ENCODE assay signal across 1 cellular context in the genomic region with DNA sequence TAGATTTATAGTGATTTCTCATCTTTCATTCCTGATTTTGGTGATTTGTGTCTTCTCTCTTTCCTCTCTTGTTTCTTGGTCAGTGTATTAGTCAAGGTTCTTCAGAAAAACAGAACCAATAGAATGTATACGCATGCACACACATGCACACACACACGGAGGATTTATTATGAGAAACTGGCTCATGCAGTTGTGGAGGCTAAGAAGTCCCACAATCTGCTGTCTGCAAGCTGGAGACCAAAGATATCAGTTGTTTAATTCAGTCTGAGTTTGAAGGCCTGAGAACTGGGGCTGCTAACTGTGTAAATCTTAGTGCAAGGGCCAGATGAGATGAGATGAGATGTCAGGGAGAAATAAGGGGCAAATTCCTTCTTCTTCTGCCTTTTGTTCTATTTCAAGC.
TF ChIP-seq lines count a peak whose summit lies in the region.

No MANE protein-coding gene starts in this region.

TF ChIP-seq in K562, 482 proteins besides CTCF, POLR2A, EP300 and RAD21:
- TF ChIP-seq GTF3C2 (IDR thresholded peaks at IDR 0.05; ENCODE audit: borderline replicate concordance, extremely low read depth, insufficient read length) (no peak), USF1 (CRISPR knock-in tag; IDR thresholded peaks at IDR 0.05) (no peak), SRSF7 (optimal IDR thresholded peaks at IDR 0.05; ENCODE audit: low read depth, low read length) (no peak), DPF2 (IDR thresholded peaks at IDR 0.05) (0 out of 2 replicates have a peak, but pooled peaks have one; percentile 56), MTA1 (IDR thresholded peaks at IDR 0.05; ENCODE audit: borderline replicate concordance) (no peak), RBM25 (IDR thresholded peaks at IDR 0.05; ENCODE audit: low read depth, low read length, severe bottlenecking) (no peak), BCL6 (CRISPR knock-in tag; IDR thresholded peaks at IDR 0.05) (no peak), ZNF384 (IDR thresholded peaks at IDR 0.05; ENCODE audit: low read depth, low read length) (no peak), KDM1A (IDR thresholded peaks at IDR 0.05) (peak in 1 of 2 experiments; percentile 71; a peak in 1 of 4 replicates), RBM14 (IDR thresholded peaks at IDR 0.05; ENCODE audit: borderline replicate concordance, insufficient read depth, low read depth, low read length) (no peak), POLR2AphosphoS5 (IDR thresholded peaks at IDR 0.05; ENCODE audit: control insufficient read depth, insufficient read depth, low read depth, low read length) (0 out of 2 replicates have a peak, but pooled peaks have one; percentile 45), KLF6 (CRISPR knock-in tag; IDR thresholded peaks at IDR 0.05; ENCODE audit: borderline replicate concordance) (no peak), NR2C1 (IDR thresholded peaks at IDR 0.05) (0 out of 2 replicates have a peak, but pooled peaks have one; percentile 20), NR2C1 (tag; IDR thresholded peaks at IDR 0.05) (no peak), PHTF2 (CRISPR knock-in tag; IDR thresholded peaks at IDR 0.05) (no peak), KLF16 (IDR thresholded peaks at IDR 0.05) (no peak), NCOA1 (IDR thresholded peaks at IDR 0.05; ENCODE audit: low read depth) (no peak), RHOXF2B (CRISPR knock-in tag; conservative IDR thresholded peaks at IDR 0.05) (no peak), ARID1B (IDR thresholded peaks at IDR 0.05) (peak; percentile 70), SNIP1 (IDR thresholded peaks at IDR 0.05; ENCODE audit: low read depth) (no peak), GATA2 (CRISPR knock-in tag; IDR thresholded peaks at IDR 0.05) (peak; percentile 31; the same call in 1 of the 2 replicates), BRD9 (IDR thresholded peaks at IDR 0.05; ENCODE audit: low read depth, partially characterized antibody) (no peak), MAFK (IDR thresholded peaks at IDR 0.05; ENCODE audit: low read length) (no peak), TAL1 (IDR thresholded peaks at IDR 0.05) (peak; percentile 43; the same call in 1 of the 2 replicates), TEAD4 (IDR thresholded peaks at IDR 0.05; ENCODE audit: low read length) (peak; percentile 51), TEAD4 (CRISPR knock-in tag; IDR thresholded peaks at IDR 0.05; ENCODE audit: borderline replicate concordance) (no peak), STAT5A (IDR thresholded peaks at IDR 0.05; ENCODE audit: borderline replicate concordance, low read length) (peak; percentile 22; the same call in 1 of the 2 replicates), CBFA2T3 (IDR thresholded peaks at IDR 0.05) (peak; percentile 74), MYNN (IDR thresholded peaks at IDR 0.05) (no peak), MYNN (CRISPR knock-in tag; IDR thresholded peaks at IDR 0.05) (no peak), MEF2A (IDR thresholded peaks at IDR 0.05; ENCODE audit: control insufficient read depth, low read depth, low read length) (no peak), NCOR1 (IDR thresholded peaks at IDR 0.05) (peak; percentile 52), ZNF175 (CRISPR knock-in tag; IDR thresholded peaks at IDR 0.05; ENCODE audit: low read depth) (no peak), ERF (CRISPR knock-in tag; IDR thresholded peaks at IDR 0.05) (no peak), GABPB1 (CRISPR knock-in tag; IDR thresholded peaks at IDR 0.05) (no peak), RCOR1 (IDR thresholded peaks at IDR 0.05; ENCODE audit: borderline replicate concordance in 1 of 2, low read depth in 2 of 2, low read length in 2 of 2) (0 out of 4 replicates have a peak, but pooled peaks of 1 of the 2 experiments have one; percentile 5), EWSR1 (IDR thresholded peaks at IDR 0.05; ENCODE audit: borderline replicate concordance, low read depth, partially characterized antibody) (no peak), HMG20B (CRISPR knock-in tag; IDR thresholded peaks at IDR 0.05) (no peak), EP400 (IDR thresholded peaks at IDR 0.05) (0 out of 2 replicates have a peak, but pooled peaks have one; percentile 20), TCF3 (CRISPR knock-in tag; IDR thresholded peaks at IDR 0.05) (peak; percentile 68), CBFA2T2 (conservative IDR thresholded peaks at IDR 0.05) (peak; percentile 39; the same call in 1 of the 2 replicates), CREB1 (IDR thresholded peaks at IDR 0.05) (0 out of 2 replicates have a peak, but pooled peaks have one; percentile 19), CREB1 (CRISPR knock-in tag; IDR thresholded peaks at IDR 0.05) (no peak)
- TF ChIP-seq, protein P1, sequence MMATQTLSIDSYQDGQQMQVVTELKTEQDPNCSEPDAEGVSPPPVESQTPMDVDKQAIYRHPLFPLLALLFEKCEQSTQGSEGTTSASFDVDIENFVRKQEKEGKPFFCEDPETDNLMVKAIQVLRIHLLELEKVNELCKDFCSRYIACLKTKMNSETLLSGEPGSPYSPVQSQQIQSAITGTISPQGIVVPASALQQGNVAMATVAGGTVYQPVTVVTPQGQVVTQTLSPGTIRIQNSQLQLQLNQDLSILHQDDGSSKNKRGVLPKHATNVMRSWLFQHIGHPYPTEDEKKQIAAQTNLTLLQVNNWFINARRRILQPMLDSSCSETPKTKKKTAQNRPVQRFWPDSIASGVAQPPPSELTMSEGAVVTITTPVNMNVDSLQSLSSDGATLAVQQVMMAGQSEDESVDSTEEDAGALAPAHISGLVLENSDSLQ (IDR thresholded peaks at IDR 0.05) = no peak
